In the genomic region with DNA sequence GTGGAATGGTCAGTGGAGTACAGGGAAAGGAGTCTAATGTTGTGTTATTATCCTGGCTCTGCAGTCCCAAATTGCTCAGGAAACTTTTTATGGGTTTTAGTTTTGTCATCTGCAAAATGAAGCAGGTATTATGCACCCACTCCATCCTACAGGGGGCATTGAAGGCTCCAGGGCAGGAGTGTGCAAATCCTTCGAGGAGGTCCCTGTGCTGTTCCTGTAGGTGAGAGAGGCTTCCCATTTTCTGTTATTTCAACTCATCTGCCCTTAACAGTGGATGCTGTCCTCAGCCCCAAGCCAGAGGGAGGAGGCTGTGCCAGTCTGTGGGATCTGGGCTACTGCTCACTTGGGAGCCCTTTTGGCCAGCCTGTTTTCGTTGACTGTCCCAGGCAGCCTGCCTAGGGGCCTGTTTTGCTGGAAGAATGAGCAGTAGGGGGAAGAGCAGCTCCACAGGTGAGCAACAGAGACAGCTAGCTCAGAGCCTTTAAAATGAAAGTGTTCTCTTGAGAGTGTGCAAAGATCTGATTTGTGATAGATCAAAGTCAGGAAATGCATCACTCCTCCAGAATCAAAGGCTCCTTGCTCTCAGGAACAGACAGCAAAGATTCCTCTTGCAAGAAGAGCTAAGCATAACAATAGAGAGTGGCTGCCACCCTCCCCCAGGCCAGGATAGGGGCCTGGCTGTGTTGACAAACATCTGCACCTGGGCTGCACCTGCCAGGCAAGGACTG, we compare ENCODE assay signal across 13 cellular contexts.
DNase-seq lines count a peak whose midpoint lies in the region; ATAC-seq, FAIRE-seq and TF ChIP-seq lines count a peak whose summit lies in the region.
"Had no signal": no experiment of that assay in that cellular context is flagged by ENCODE, and none has a peak within 500 bp of the region (broad histone marks: within the 10 kb centered on the region; RNA-seq: fewer than 3 reads in every experiment).

No MANE protein-coding gene starts in this region.

- no peak overlapping the region for H3K9ac ChIP-seq in K562 (ENCODE audit: insufficient read depth in 1 of 2, low read depth in 2 of 2, low read length in 2 of 2)

- CTCF ChIA-PET in activated naive CD4-positive, alpha-beta T cell treated with anti-CD3 and anti-CD28 coated beads for 36 hours (lab: Charles Lee): interaction anchor here (1.1 kb wide), 1 partner anchor 450 kb away, joined by 3 read pairs; no protein-coding TSS in a partner anchor
- CTCF ChIA-PET in K562 (lab: Yijun Ruan, JAX; ENCODE audit: low intra/inter-chr PET ratio) (no interaction called here), RWPE1 (lab: Yijun Ruan, JAX) (no interaction called here)

- no TSS peak for BruUV-seq in K562 (replicated peaks; lab: Mats Ljungman, UMichigan)

- POLR2A ChIA-PET in K562 (lab: Yijun Ruan, JAX): interaction anchor here (0.7 to 0.8 kb wide), 2 partner anchors 11 to 525 kb away, joined by 3 to 6 read pairs; no protein-coding TSS in a partner anchor
- POLR2A ChIA-PET in RWPE1 (lab: Yijun Ruan, JAX; ENCODE audit: low non-redundant PET): no interaction called here

- H3K4me3 Mint-ChIP-seq in activated naive CD4-positive, alpha-beta T cell treated with anti-CD3 and anti-CD28 coated beads for 36 hours: no peak overlapping the region

- H3K4me1 Mint-ChIP-seq in activated naive CD4-positive, alpha-beta T cell treated with anti-CD3 and anti-CD28 coated beads for 36 hours (ENCODE audit: low read depth): peaks cover 14% of the 10 kb centered on the region

- no peaks in the 10 kb centered on the region for H3K27me3 ChIP-seq in K562 (ENCODE audit: control insufficient read depth in 2 of 2, insufficient read depth in 2 of 2, low read length in 2 of 2)
- no peaks in the 10 kb centered on the region for H3K27me3 ChIP-seq in transverse colon
- H3K27me3 ChIP-seq: esophagus squamous epithelium, neutrophil had no signal

- H3K4me3 ChIP-seq in K562 (no peak overlapping the region), transverse colon (no peak overlapping the region)
- H3K4me3 ChIP-seq: esophagus squamous epithelium had no signal

- H3K36me3 ChIP-seq in K562 (ENCODE audit: control insufficient read depth, insufficient read depth, low read length): no peaks in the 10 kb centered on the region
- no peaks in the 10 kb centered on the region for H3K36me3 ChIP-seq in transverse colon
- H3K36me3 ChIP-seq: esophagus squamous epithelium, neutrophil had no signal

- H2AFZ ChIP-seq in K562 (ENCODE audit: low read depth, low read length): no peak overlapping the region

- no peak overlapping the region for H3K27ac Mint-ChIP-seq in activated naive CD4-positive, alpha-beta T cell treated with anti-CD3 and anti-CD28 coated beads for 36 hours
- H3K27ac Mint-ChIP-seq: activated T-helper 2 cell treated with anti-CD3 and anti-CD28 coated beads, Interferon-gamma antibody, Interleukin-2, Interleukin-4, amounts not matched to agents 10 μg/mL and 5 μg/mL and 100 μg/mL, durations not matched to agents 14 hours and 24 hours and 36 hours had no signal

- TF ChIP-seq POLR2A in K562 (conservative IDR thresholded peaks at IDR 0.05): no peak
- TF ChIP-seq POLR2A in transverse colon (IDR thresholded peaks at IDR 0.05): no peak

- no peak for FAIRE-seq in K562 (lab: Jason Lieb, UNC)

- no peaks in the 10 kb centered on the region for H3K9me3 ChIP-seq in K562 (replicated peaks; ENCODE audit: control insufficient read depth, insufficient read depth, low read depth, low read length)
- H3K9me3 ChIP-seq in transverse colon: no peaks in the 10 kb centered on the region
- H3K9me3 ChIP-seq: esophagus squamous epithelium, neutrophil had no signal

- H4K20me1 ChIP-seq in K562 (replicated peaks; ENCODE audit: control insufficient read depth, insufficient read depth, low read length): no peaks in the 10 kb centered on the region

- H3K4me2 ChIP-seq in K562 (ENCODE audit: insufficient read depth, low read length): no peak overlapping the region

- no peak for TF ChIP-seq CTCF in K562 (IDR thresholded peaks at IDR 0.05 in 2 of 3, conservative IDR thresholded peaks at IDR 0.05 in 1 of 3; ENCODE audit: insufficient read depth in 2 of 3, low read depth in 1 of 3, low read length in 3 of 3)
- TF ChIP-seq CTCF in transverse colon (IDR thresholded peaks at IDR 0.05): no peak
- no peak for TF ChIP-seq CTCF in RWPE1 (conservative IDR thresholded peaks at IDR 0.05; ENCODE audit: low read depth)

- ATAC-seq in K562: no peak; the same call in 2 of the 3 replicates

- intact Hi-C loops in activated naive CD4-positive, alpha-beta T cell treated with anti-CD3 and anti-CD28 coated beads for 36 hours (cut with micrococcal nuclease): loop anchor here (1.0 to 5.0 kb wide), 6 partner anchors 92 to 658 kb away; a partner anchor contains a TSS
- intact Hi-C loops in K562 (cut with micrococcal nuclease) (no loop called here), transverse colon (cut with DNase I; ENCODE audit: low total_unique reads) (no loop called here)

- TF ChIP-seq RAD21 in K562 (CRISPR knock-in tag; conservative IDR thresholded peaks at IDR 0.05 in 1 of 2, IDR thresholded peaks at IDR 0.05 in 1 of 2): peak; percentile 31 to 33; a peak in 3 of 4 replicates

- H3K36me3 Mint-ChIP-seq in activated naive CD4-positive, alpha-beta T cell treated with anti-CD3 and anti-CD28 coated beads for 36 hours (ENCODE audit: low read depth): no peaks in the 10 kb centered on the region

- no peaks in the 10 kb centered on the region for H3K9me1 ChIP-seq in K562 (ENCODE audit: control insufficient read depth, insufficient read depth, low read length)

- 0% methylated on average over 2 of the region's 2 CpGs for WGBS in K562 (ENCODE audit: insufficient coverage, low coverage, missing lambda C conversion rate)
- WGBS in transverse colon (ENCODE audit: low coverage in 1 of 2), 2 donors: 23 to 40% methylated on average over 1 to 2 of the region's 2 CpGs

- H3K27ac ChIP-seq in K562 (ENCODE audit: extremely low read depth, low read depth, low read length) (no peak overlapping the region), transverse colon (peak overlapping the region in 2 of 4 donors; percentile 13 to 34), RWPE1 (no peak overlapping the region)
- H3K27ac ChIP-seq: esophagus squamous epithelium, neutrophil had no signal

- H3K27me3 Mint-ChIP-seq in activated naive CD4-positive, alpha-beta T cell treated with anti-CD3 and anti-CD28 coated beads for 36 hours (ENCODE audit: low read depth): no peaks in the 10 kb centered on the region

- no peak for TF ChIP-seq EP300 in K562 (IDR thresholded peaks at IDR 0.05; ENCODE audit: low read length)
- TF ChIP-seq EP300 in transverse colon (IDR thresholded peaks at IDR 0.05; ENCODE audit: low read depth): no peak

- in situ Hi-C loops in K562 (cut with MboI): no loop called here
- in situ Hi-C loops in transverse colon (cut with MboI; ENCODE audit: low pct_ligation_motif_present in 1 of 4, low pct_unique_long_range_greater_than_20kb in 1 of 4, low sequenced_read_pairs in 3 of 4): no loop called here

- H3K9me3 Mint-ChIP-seq in activated naive CD4-positive, alpha-beta T cell treated with anti-CD3 and anti-CD28 coated beads for 36 hours: peaks cover 4% of the 10 kb centered on the region
- H3K9me3 Mint-ChIP-seq: activated T-helper 2 cell treated with anti-CD3 and anti-CD28 coated beads, Interferon-gamma antibody, Interleukin-2, Interleukin-4, amounts not matched to agents 10 μg/mL and 5 μg/mL and 100 μg/mL, durations not matched to agents 14 hours and 24 hours and 36 hours had no signal

- DNase-seq in activated naive CD4-positive, alpha-beta T cell treated with anti-CD3 and anti-CD28 coated beads for 36 hours: peak; percentile 49
- no peak for DNase-seq in activated naive CD4-positive, alpha-beta T cell treated with Interleukin-2 at 50 U/mL for 16 hours
- DNase-seq in NCI-H2196 (lab: John Stamatoyannopoulos, UW; ENCODE audit: unreplicated experiment): peak; percentile 83
- DNase-seq in K562 (ENCODE audit: extremely low read depth in 1 of 4, low spot score in 3 of 4): no peak
- peak; percentile 37 for DNase-seq in transverse colon
- DNase-seq in activated CD8-positive, alpha-beta memory T cell treated with anti-CD3 and anti-CD28 coated beads, Interleukin-2, amount 50 U/mL, for 48 hours: no peak
- DNase-seq in NCI-H2227 (lab: John Stamatoyannopoulos, UW; ENCODE audit: unreplicated experiment): no peak
- no peak for DNase-seq in RWPE1 (ENCODE audit: low spot score)
- DNase-seq: caudate nucleus, EL, esophagus squamous epithelium had no signal

- H3K79me2 ChIP-seq in K562 (ENCODE audit: control insufficient read depth, insufficient read depth, low read length): no peaks in the 10 kb centered on the region

- H3K4me1 ChIP-seq in K562 (replicated peaks in 1 of 2; ENCODE audit: control insufficient read depth in 2 of 2, insufficient read depth in 2 of 2, low read length in 2 of 2) (no peaks in the 10 kb centered on the region), transverse colon (peaks cover 0 to 29% (median 14%) of the 10 kb centered on the region in 4 donors)
- H3K4me1 ChIP-seq: esophagus squamous epithelium had no signal

TF ChIP-seq in K562, 482 proteins besides CTCF, POLR2A, EP300 and RAD21:
- TF ChIP-seq, protein P1, sequence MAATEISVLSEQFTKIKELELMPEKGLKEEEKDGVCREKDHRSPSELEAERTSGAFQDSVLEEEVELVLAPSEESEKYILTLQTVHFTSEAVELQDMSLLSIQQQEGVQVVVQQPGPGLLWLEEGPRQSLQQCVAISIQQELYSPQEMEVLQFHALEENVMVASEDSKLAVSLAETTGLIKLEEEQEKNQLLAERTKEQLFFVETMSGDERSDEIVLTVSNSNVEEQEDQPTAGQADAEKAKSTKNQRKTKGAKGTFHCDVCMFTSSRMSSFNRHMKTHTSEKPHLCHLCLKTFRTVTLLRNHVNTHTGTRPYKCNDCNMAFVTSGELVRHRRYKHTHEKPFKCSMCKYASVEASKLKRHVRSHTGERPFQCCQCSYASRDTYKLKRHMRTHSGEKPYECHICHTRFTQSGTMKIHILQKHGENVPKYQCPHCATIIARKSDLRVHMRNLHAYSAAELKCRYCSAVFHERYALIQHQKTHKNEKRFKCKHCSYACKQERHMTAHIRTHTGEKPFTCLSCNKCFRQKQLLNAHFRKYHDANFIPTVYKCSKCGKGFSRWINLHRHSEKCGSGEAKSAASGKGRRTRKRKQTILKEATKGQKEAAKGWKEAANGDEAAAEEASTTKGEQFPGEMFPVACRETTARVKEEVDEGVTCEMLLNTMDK (IDR thresholded peaks at IDR 0.05; ENCODE audit: borderline replicate concordance, insufficient read depth, low read depth, low read length, poor library complexity, severe bottlenecking): peak; percentile 23
- TF ChIP-seq, protein P2, sequence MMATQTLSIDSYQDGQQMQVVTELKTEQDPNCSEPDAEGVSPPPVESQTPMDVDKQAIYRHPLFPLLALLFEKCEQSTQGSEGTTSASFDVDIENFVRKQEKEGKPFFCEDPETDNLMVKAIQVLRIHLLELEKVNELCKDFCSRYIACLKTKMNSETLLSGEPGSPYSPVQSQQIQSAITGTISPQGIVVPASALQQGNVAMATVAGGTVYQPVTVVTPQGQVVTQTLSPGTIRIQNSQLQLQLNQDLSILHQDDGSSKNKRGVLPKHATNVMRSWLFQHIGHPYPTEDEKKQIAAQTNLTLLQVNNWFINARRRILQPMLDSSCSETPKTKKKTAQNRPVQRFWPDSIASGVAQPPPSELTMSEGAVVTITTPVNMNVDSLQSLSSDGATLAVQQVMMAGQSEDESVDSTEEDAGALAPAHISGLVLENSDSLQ (IDR thresholded peaks at IDR 0.05): no peak

Comparison
In these comparisons a context has a peak if more than half of its experiments do, and no peak if none do; other contexts are left out.
1. DNase-seq: peak in activated naive CD4-positive, alpha-beta T cell treated with anti-CD3 and anti-CD28 coated beads for 36 hours (single experiment), NCI-H2196 (single experiment) and transverse colon (single experiment); none in activated naive CD4-positive, alpha-beta T cell treated with Interleukin-2 at 50 U/mL for 16 hours (single experiment), K562 (0 of 4), activated CD8-positive, alpha-beta memory T cell treated with anti-CD3 and anti-CD28 coated beads, Interleukin-2, amount 50 U/mL, for 48 hours (single experiment), NCI-H2227 (single experiment) and RWPE1 (single experiment).